8 cellular contexts compared by ENCODE assay signal in genomic region chr11:92765965-92766371, GRCh38.
A peak's percentile ranks its signal among the peaks of the same experiment; 100 is the strongest.
DNase-seq lines count a peak whose midpoint lies in the region; TF ChIP-seq lines count a peak whose summit lies in the region.

No MANE protein-coding gene starts in this region.

- H3K27ac ChIP-seq in esophagus muscularis mucosa (replicated peaks in 1 of 4), result peak overlapping the region in 2 of 4 donors; percentile 21 to 24

- no peak for TF ChIP-seq EP300 in esophagus muscularis mucosa (IDR thresholded peaks at IDR 0.05)

- no peaks in the 10 kb centered on the region for H3K4me1 ChIP-seq in esophagus muscularis mucosa

- TF ChIP-seq CTCF in esophagus muscularis mucosa (IDR thresholded peaks at IDR 0.05), result no peak

- H3K4me3 ChIP-seq in esophagus muscularis mucosa, result peak overlapping the region; percentile 25 to 46 (median 34)

- no peak for TF ChIP-seq POLR2A in esophagus muscularis mucosa (IDR thresholded peaks at IDR 0.05; ENCODE audit: low read depth)

- intact Hi-C loops in esophagus muscularis mucosa (cut with DNase I), result no loop called here

- DNase-seq in DMS 273 treated with DMSO at 0.1 percent for 48 hours (lab: John Stamatoyannopoulos, UW) (peak; percentile 29), NCI-H446 (lab: John Stamatoyannopoulos, UW) (peak; percentile 64 to 69), esophagus muscularis mucosa (ENCODE audit: extremely low spot score) (no peak), occipital lobe (lab: John Stamatoyannopoulos, UW) (peak; percentile 52), RKO (ENCODE audit: low spot score) (no peak), retina (no peak), SHP77 (lab: John Stamatoyannopoulos, UW) (no peak)
- DNase-seq in stimulated activated CD8-positive, alpha-beta memory T cell treated with anti-CD3 and anti-CD28 coated beads, Interleukin-4, amount 100 ng/mL, for 48 hours, result no peak

- no peaks in the 10 kb centered on the region for H3K27me3 ChIP-seq in esophagus muscularis mucosa

- H3K9me3 ChIP-seq in esophagus muscularis mucosa, result no peaks in the 10 kb centered on the region

- WGBS in esophagus muscularis mucosa, result 60% methylated on average over 10 of the region's 10 CpGs

- no peaks in the 10 kb centered on the region for H3K36me3 ChIP-seq in esophagus muscularis mucosa

Comparison
In these comparisons a context has a peak if more than half of its experiments do, and no peak if none do; other contexts are left out.
1. DNase-seq: peak in DMS 273 treated with DMSO at 0.1 percent for 48 hours (single experiment), NCI-H446 (2 of 2) and occipital lobe (single experiment); none in esophagus muscularis mucosa (single experiment), RKO (single experiment), retina (single experiment), SHP77 (0 of 2) and stimulated activated CD8-positive, alpha-beta memory T cell treated with anti-CD3 and anti-CD28 coated beads, Interleukin-4, amount 100 ng/mL, for 48 hours (single experiment).